9 cellular contexts compared by ENCODE assay signal in the genomic region with DNA sequence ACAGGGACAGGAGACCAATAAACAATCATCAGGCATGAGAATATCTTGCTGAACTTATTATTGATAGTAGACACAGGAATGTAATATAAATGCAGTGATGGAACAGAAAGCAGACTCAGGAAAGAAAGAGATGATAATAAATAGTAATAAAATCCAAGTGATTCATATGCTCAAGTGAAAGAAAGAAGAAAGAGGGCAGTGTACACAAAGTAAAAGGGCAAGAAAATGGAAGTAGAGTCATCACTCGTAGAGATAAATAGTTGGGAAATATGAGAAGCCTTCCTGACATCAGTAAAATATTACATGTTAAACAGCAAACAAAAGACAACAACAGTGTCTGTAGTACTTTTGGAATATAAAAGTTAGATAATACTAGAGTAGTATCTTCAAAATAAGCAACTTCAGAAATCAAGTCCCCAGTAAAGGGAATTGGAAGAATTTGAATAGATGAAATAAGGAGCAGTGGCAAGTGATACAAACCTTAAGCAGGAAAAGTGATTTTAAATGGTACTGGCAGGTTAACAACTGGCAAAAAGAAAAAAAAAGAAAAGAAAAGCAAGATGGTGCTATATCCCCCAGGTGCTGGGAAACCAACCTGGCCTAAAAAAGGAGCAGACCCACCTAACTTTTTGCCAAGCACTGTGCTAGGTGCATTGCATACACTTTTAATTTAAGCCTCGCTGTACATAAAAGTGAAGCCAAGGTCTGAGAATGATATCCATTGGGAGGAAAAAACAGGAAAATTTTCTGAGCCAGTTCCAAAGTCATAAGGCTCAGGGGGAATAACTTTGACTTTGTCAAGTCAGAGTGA.
DNase-seq lines count a peak whose midpoint lies in the region; ATAC-seq and TF ChIP-seq lines count a peak whose summit lies in the region.
"Had no signal": no experiment of that assay in that cellular context is flagged by ENCODE, and none has a peak within 500 bp of the region (broad histone marks: within the 10 kb centered on the region; RNA-seq: fewer than 3 reads in every experiment).

No MANE protein-coding gene starts in this region.

- H3K9me3 ChIP-seq in right cardiac atrium (ENCODE audit: control insufficient read depth, low read length), result no peaks in the 10 kb centered on the region
- no peaks in the 10 kb centered on the region for H3K9me3 ChIP-seq in spleen

- no peaks in the 10 kb centered on the region for H3K36me3 ChIP-seq in GM23338 (ENCODE audit: insufficient read depth)
- no peaks in the 10 kb centered on the region for H3K36me3 ChIP-seq in spleen

- no peaks in the 10 kb centered on the region for H3K27me3 ChIP-seq in GM23338 (ENCODE audit: insufficient read depth)
- no peaks in the 10 kb centered on the region for H3K27me3 ChIP-seq in right cardiac atrium (ENCODE audit: control insufficient read depth, insufficient read depth)
- H3K27me3 ChIP-seq in spleen (replicated peaks in 1 of 7), result no peaks in the 10 kb centered on the region

- no peak overlapping the region for H3K27ac Mint-ChIP-seq in GM23338
- no peak overlapping the region for H3K27ac Mint-ChIP-seq in activated CD8-positive, alpha-beta T cell treated with anti-CD3 and anti-CD28 coated beads, Interleukin-2, amount 10 ng/mL, durations not matched to agents 7 days and 5 days

- 46% methylated on average over 2 of the region's 2 CpGs for WGBS in right cardiac atrium
- 65 to 79% (median 69%) methylated on average over 2 of the region's 2 CpGs for WGBS in spleen, 5 donors

- peaks cover 29% of the 10 kb centered on the region for H3K4me1 ChIP-seq in GM23338 (ENCODE audit: insufficient read depth)
- no peaks in the 10 kb centered on the region for H3K4me1 ChIP-seq in right cardiac atrium (ENCODE audit: control insufficient read depth, insufficient read depth, low read length)
- peaks cover 0 to 22% (median 16%) of the 10 kb centered on the region in 6 donors for H3K4me1 ChIP-seq in spleen

- no peak overlapping the region for H3K4me3 ChIP-seq in GM23338
- H3K4me3 ChIP-seq in right cardiac atrium (ENCODE audit: low read length), result no peak overlapping the region
- H3K4me3 ChIP-seq in spleen, result no peak overlapping the region

- H3K4me2 ChIP-seq in GM23338, result peak overlapping the region; percentile 33

- intact Hi-C loops in right cardiac atrium (cut with DNase I), result loop anchor here in 1 of 4 donors (10.0 kb wide), 1 partner anchor 147 kb away; no protein-coding TSS in a partner anchor
- intact Hi-C loops in spleen (cut with DNase I; ENCODE audit: low total_unique reads), result loop anchor here (10.0 kb wide), 1 partner anchor 297 kb away; no protein-coding TSS in a partner anchor

- H3K9me3 Mint-ChIP-seq in GM23338, result no peaks in the 10 kb centered on the region
- no peaks in the 10 kb centered on the region for H3K9me3 Mint-ChIP-seq in activated CD8-positive, alpha-beta T cell treated with anti-CD3 and anti-CD28 coated beads, Interleukin-2, amount 10 ng/mL, durations not matched to agents 7 days and 5 days (ENCODE audit: insufficient read depth)
- H3K9me3 Mint-ChIP-seq: activated T-cell treated with anti-CD3 and anti-CD28 coated beads, Interleukin-2, amount 50 U/mL, for 4 hours had no signal

- H3K4me3 Mint-ChIP-seq in GM23338, result no peak overlapping the region
- no peak overlapping the region for H3K4me3 Mint-ChIP-seq in activated CD8-positive, alpha-beta T cell treated with anti-CD3 and anti-CD28 coated beads, Interleukin-2, amount 10 ng/mL, durations not matched to agents 7 days and 5 days
- H3K4me3 Mint-ChIP-seq: activated T-cell treated with anti-CD3 and anti-CD28 coated beads, Interleukin-2, amount 50 U/mL, for 4 hours had no signal

- CTCF ChIA-PET in activated CD8-positive, alpha-beta T cell treated with anti-CD3 and anti-CD28 coated beads, Interleukin-2, amount 10 ng/mL, durations not matched to agents 7 days and 5 days (lab: Charles Lee), result no interaction called here

- H3K9me2 ChIP-seq in GM23338 (ENCODE audit: insufficient read depth), result no peaks in the 10 kb centered on the region

- ATAC-seq in GM23338, result no peak
- ATAC-seq in right cardiac atrium, result peak; percentile 8 to 41
- ATAC-seq in activated CD8-positive, alpha-beta T cell treated with anti-CD3 and anti-CD28 coated beads, Interleukin-2, amount 10 ng/mL, durations not matched to agents 7 days and 5 days, result no peak

- POLR2A ChIA-PET in activated CD8-positive, alpha-beta T cell treated with anti-CD3 and anti-CD28 coated beads, Interleukin-2, amount 10 ng/mL, durations not matched to agents 7 days and 5 days (lab: Charles Lee), result interaction anchor here (0.5 kb wide), 1 partner anchor 597 kb away, joined by 4 read pairs; no protein-coding TSS in a partner anchor

- DNase-seq in GM23338 (ENCODE audit: low spot score) (no peak), amniotic epithelial cell (ENCODE audit: low read depth) (peak; percentile 83), right cardiac atrium (no peak), spleen (no peak)
- no peak for DNase-seq in activated CD8-positive, alpha-beta T cell treated with anti-CD3 and anti-CD28 coated beads, Interleukin-2, amount 10 ng/mL, durations not matched to agents 7 days and 5 days
- no peak for DNase-seq in stimulated activated CD4-positive, alpha-beta T cell treated with anti-CD3 and anti-CD28 coated beads, Interleukin-12 subunit alpha, Interleukin-12 subunit beta, amount 100 ng/mL, for 4 hours
- DNase-seq in activated CD4-positive, alpha-beta T cell treated with anti-CD3 and anti-CD28 coated beads, Interleukin-2, amount 50 U/mL, for 4 hours, result no peak
- DNase-seq in NK-92 treated with Interleukin-12 subunit alpha and Interleukin-12 subunit beta, amount 100 ng/mL, for 24 hours (lab: John Stamatoyannopoulos, UW), result no peak

- peaks cover 2% of the 10 kb centered on the region; the same call in 1 of the 2 replicates for H3F3A ChIP-seq in GM23338 (replicated peaks; ENCODE audit: low read depth)

- H3K36me3 Mint-ChIP-seq in GM23338 (ENCODE audit: low read depth), result no peaks in the 10 kb centered on the region; the same call in 2 of the 3 replicates
- H3K36me3 Mint-ChIP-seq in activated CD8-positive, alpha-beta T cell treated with anti-CD3 and anti-CD28 coated beads, Interleukin-2, amount 10 ng/mL, durations not matched to agents 7 days and 5 days (ENCODE audit: low read depth), result no peaks in the 10 kb centered on the region

- H2AFZ ChIP-seq in GM23338, result no peak overlapping the region

- no peak for TF ChIP-seq CTCF in GM23338 (conservative IDR thresholded peaks at IDR 0.05; ENCODE audit: low read depth in 2 of 2)
- no peak for TF ChIP-seq CTCF in spleen (IDR thresholded peaks at IDR 0.05 in 8 of 11, conservative IDR thresholded peaks at IDR 0.05 in 3 of 11)

- H3K27me3 Mint-ChIP-seq in GM23338 (ENCODE audit: insufficient read depth, low read depth, poor library complexity), result no peaks in the 10 kb centered on the region
- H3K27me3 Mint-ChIP-seq in activated CD8-positive, alpha-beta T cell treated with anti-CD3 and anti-CD28 coated beads, Interleukin-2, amount 10 ng/mL, durations not matched to agents 7 days and 5 days (ENCODE audit: low read depth), result no peaks in the 10 kb centered on the region

- H4K20me1 ChIP-seq in GM23338 (replicated peaks; ENCODE audit: insufficient read depth), result no peaks in the 10 kb centered on the region

- TF ChIP-seq POLR2A in spleen (IDR thresholded peaks at IDR 0.05), result no peak

- H3K27ac ChIP-seq in GM23338 (ENCODE audit: low read depth), result peak overlapping the region; percentile 87
- peak overlapping the region; percentile 88 for H3K27ac ChIP-seq in right cardiac atrium (ENCODE audit: low read length)
- H3K27ac ChIP-seq in spleen, result peak overlapping the region in 7 of 8 donors; percentile 33 to 75 (median 56)

- H3K4me1 Mint-ChIP-seq in GM23338, result peaks cover 10% of the 10 kb centered on the region; the same call in 2 of the 3 replicates
- no peaks in the 10 kb centered on the region for H3K4me1 Mint-ChIP-seq in activated CD8-positive, alpha-beta T cell treated with anti-CD3 and anti-CD28 coated beads, Interleukin-2, amount 10 ng/mL, durations not matched to agents 7 days and 5 days (ENCODE audit: low read depth)

- no peaks in the 10 kb centered on the region for H3K79me2 ChIP-seq in GM23338 (replicated peaks; ENCODE audit: insufficient read depth)

TF ChIP-seq in GM23338, 12 proteins besides CTCF, POLR2A, EP300 and RAD21 (continues in another document):
- no peak for TF ChIP-seq ZNF331 (CRISPR knock-in tag; IDR thresholded peaks at IDR 0.05; ENCODE audit: low read depth)

Comparison
In these comparisons a context has a peak if more than half of its experiments do, and no peak if none do; other contexts are left out.
1. ATAC-seq: peak in right cardiac atrium (2 of 2); none in GM23338 (single experiment) and activated CD8-positive, alpha-beta T cell treated with anti-CD3 and anti-CD28 coated beads, Interleukin-2, amount 10 ng/mL, durations not matched to agents 7 days and 5 days (single experiment).
2. Peak in every context shown above with its lines, with median percentiles within 50 percentile points of each other: H3K27ac ChIP-seq.